1 cellular context compared by ENCODE assay signal in the genomic region with DNA sequence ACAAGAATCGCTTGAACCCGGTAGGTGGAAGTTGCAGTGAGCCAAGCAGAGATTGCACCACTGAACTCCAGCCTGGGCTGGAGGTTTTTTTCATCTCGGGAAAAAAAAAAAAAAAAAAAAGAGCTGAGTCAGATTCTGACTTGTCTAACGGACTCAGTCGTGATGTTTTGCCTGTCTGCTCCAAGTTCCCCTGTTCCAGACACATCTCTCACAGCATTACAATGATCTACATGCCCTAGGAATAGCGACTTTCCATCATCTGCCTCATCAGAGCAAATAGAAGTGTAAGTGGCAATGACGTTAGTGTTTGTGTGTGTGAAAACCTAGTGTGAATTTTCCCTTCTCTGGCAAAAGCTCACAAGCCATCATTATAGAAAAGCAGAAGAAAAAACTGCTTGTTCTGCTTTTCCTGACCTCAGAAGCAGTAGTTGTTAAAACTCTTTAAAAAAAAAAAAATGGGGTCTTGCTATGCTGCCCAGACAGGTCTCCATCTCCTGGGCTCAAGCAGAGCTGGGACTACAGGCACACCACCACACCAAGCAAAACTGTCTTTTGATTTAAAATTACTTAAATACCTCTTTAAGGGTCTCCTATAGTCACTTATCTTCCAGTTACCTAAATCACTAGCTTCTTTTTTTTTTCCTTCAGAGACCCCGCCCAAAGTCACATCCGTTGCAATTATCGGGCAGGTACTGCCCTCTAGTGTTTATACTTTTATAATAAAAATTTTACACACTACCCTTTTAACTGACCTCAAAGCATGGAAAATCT.
TF ChIP-seq lines count a peak whose summit lies in the region.

No MANE protein-coding gene starts in this region.

TF ChIP-seq in H1, 55 proteins besides CTCF, POLR2A, EP300 and RAD21:
- TF ChIP-seq BACH1 (IDR thresholded peaks at IDR 0.05; ENCODE audit: low read length): peak; percentile 14; the same call in 1 of the 2 replicates
- peak; percentile 35; the same call in 1 of the 2 replicates for TF ChIP-seq KDM1A (IDR thresholded peaks at IDR 0.05; ENCODE audit: borderline replicate concordance, low read length)
- TF ChIP-seq ZNF274 (IDR thresholded peaks at IDR 0.05; ENCODE audit: borderline replicate concordance, extremely low read depth, low read length): no peak
